Comparison of ENCODE assay signal across 19 cellular contexts in genomic region chr2:235017441-235017840, GRCh38.
"Had no signal": no experiment of that assay in that cellular context is flagged by ENCODE, and none has a peak within 500 bp of the region (broad histone marks: within the 10 kb centered on the region; RNA-seq: fewer than 3 reads in every experiment).

No MANE protein-coding gene starts in this region.

- DNase-seq: activated B cell treated with CpG ODN at 0.5 μM for 24 hours; activated CD4-positive, alpha-beta memory T cell treated with anti-CD3 and anti-CD28 coated beads, Interleukin-2, amount 10 ng/mL, durations not matched to agents 7 days and 5 days; activated CD4-positive, alpha-beta T cell treated with anti-CD3 and anti-CD28 coated beads for 48 hours; activated CD8-positive, alpha-beta memory T cell treated with anti-CD3 and anti-CD28 coated beads, Interleukin-2, amount 10 ng/mL, durations not matched to agents 7 days and 5 days; activated naive CD4-positive, alpha-beta T cell treated with Interleukin-2 at 50 U/mL for 16 hours; activated naive CD8-positive, alpha-beta T cell treated with anti-CD3 and anti-CD28 coated beads, Interleukin-2, amount 10 ng/mL, durations not matched to agents 7 days and 5 days; amygdala; central memory CD4-positive, alpha-beta T cell; dorsolateral prefrontal cortex; foreskin keratinocyte; hypothalamus; kidney; midbrain; stimulated activated naive CD4-positive, alpha-beta T cell; thyroid gland had no signal

- ATAC-seq: activated CD8-positive, alpha-beta memory T cell treated with anti-CD3 and anti-CD28 coated beads, Interleukin-2, amount 10 ng/mL, durations not matched to agents 7 days and 5 days; foreskin keratinocyte; left lobe of liver had no signal

- H3K27ac Mint-ChIP-seq: activated B cell treated with CpG ODN at 0.5 μM for 24 hours; activated CD4-positive, alpha-beta memory T cell treated with anti-CD3 and anti-CD28 coated beads, Interleukin-2, amount 10 ng/mL, durations not matched to agents 7 days and 5 days; activated CD8-positive, alpha-beta memory T cell treated with anti-CD3 and anti-CD28 coated beads, Interleukin-2, amount 10 ng/mL, durations not matched to agents 7 days and 5 days; activated naive CD8-positive, alpha-beta T cell treated with anti-CD3 and anti-CD28 coated beads, Interleukin-2, amount 10 ng/mL, durations not matched to agents 7 days and 5 days; activated T-helper 2 cell treated with anti-CD3 and anti-CD28 coated beads, Interferon-gamma antibody, Interleukin-2, Interleukin-4, amounts not matched to agents 10 μg/mL and 5 μg/mL and 100 μg/mL, durations not matched to agents 14 hours and 24 hours and 36 hours; nephron; T-helper 2 cell treated with Interferon-gamma antibody and Interleukin-4, amounts not matched to agents 5 μg/mL and 100 μg/mL, for 36 hours had no signal

- H3K36me3 ChIP-seq: thyroid gland had no signal

- H3K36me3 Mint-ChIP-seq: activated CD8-positive, alpha-beta memory T cell treated with anti-CD3 and anti-CD28 coated beads, Interleukin-2, amount 10 ng/mL, durations not matched to agents 7 days and 5 days; activated naive CD8-positive, alpha-beta T cell treated with anti-CD3 and anti-CD28 coated beads, Interleukin-2, amount 10 ng/mL, durations not matched to agents 7 days and 5 days had no signal

- H3K4me3 ChIP-seq: dorsolateral prefrontal cortex, thyroid gland had no signal

- H3K9me3 ChIP-seq: thyroid gland had no signal

- H3K27me3 ChIP-seq: dorsolateral prefrontal cortex, foreskin keratinocyte, thyroid gland had no signal

- H3K4me3 Mint-ChIP-seq: activated B cell treated with CpG ODN at 0.5 μM for 24 hours; activated CD4-positive, alpha-beta memory T cell treated with anti-CD3 and anti-CD28 coated beads, Interleukin-2, amount 10 ng/mL, durations not matched to agents 7 days and 5 days; activated CD8-positive, alpha-beta memory T cell treated with anti-CD3 and anti-CD28 coated beads, Interleukin-2, amount 10 ng/mL, durations not matched to agents 7 days and 5 days; activated naive CD8-positive, alpha-beta T cell treated with anti-CD3 and anti-CD28 coated beads, Interleukin-2, amount 10 ng/mL, durations not matched to agents 7 days and 5 days; nephron; T-helper 2 cell treated with Interferon-gamma antibody and Interleukin-4, amounts not matched to agents 5 μg/mL and 100 μg/mL, for 36 hours had no signal

- H3K27ac ChIP-seq: dorsolateral prefrontal cortex, foreskin keratinocyte, thyroid gland had no signal

- H3K4me1 Mint-ChIP-seq: activated B cell treated with CpG ODN at 0.5 μM for 24 hours; activated CD4-positive, alpha-beta memory T cell treated with anti-CD3 and anti-CD28 coated beads, Interleukin-2, amount 10 ng/mL, durations not matched to agents 7 days and 5 days; activated CD8-positive, alpha-beta memory T cell treated with anti-CD3 and anti-CD28 coated beads, Interleukin-2, amount 10 ng/mL, durations not matched to agents 7 days and 5 days; activated naive CD8-positive, alpha-beta T cell treated with anti-CD3 and anti-CD28 coated beads, Interleukin-2, amount 10 ng/mL, durations not matched to agents 7 days and 5 days had no signal

- H3K27me3 Mint-ChIP-seq: activated CD4-positive, alpha-beta memory T cell treated with anti-CD3 and anti-CD28 coated beads, Interleukin-2, amount 10 ng/mL, durations not matched to agents 7 days and 5 days; activated CD8-positive, alpha-beta memory T cell treated with anti-CD3 and anti-CD28 coated beads, Interleukin-2, amount 10 ng/mL, durations not matched to agents 7 days and 5 days; activated naive CD8-positive, alpha-beta T cell treated with anti-CD3 and anti-CD28 coated beads, Interleukin-2, amount 10 ng/mL, durations not matched to agents 7 days and 5 days had no signal

- H3K9me3 Mint-ChIP-seq: activated T-helper 2 cell treated with anti-CD3 and anti-CD28 coated beads, Interferon-gamma antibody, Interleukin-2, Interleukin-4, amounts not matched to agents 10 μg/mL and 5 μg/mL and 100 μg/mL, durations not matched to agents 14 hours and 24 hours and 36 hours; T-helper 2 cell treated with Interferon-gamma antibody and Interleukin-4, amounts not matched to agents 5 μg/mL and 100 μg/mL, for 36 hours had no signal
